12 cellular contexts compared by ENCODE assay signal in genomic region chr14:44914849-44915248, GRCh38. TPM values are rescaled to one million over a fixed set of nuclear protein-coding genes. Genes with fewer than 3 reads are reported as not detected.
DNase-seq lines count a peak whose midpoint lies in the region; ATAC-seq and TF ChIP-seq lines count a peak whose summit lies in the region.
"Had no signal": no experiment of that assay in that cellular context is flagged by ENCODE, and none has a peak within 500 bp of the region (broad histone marks: within the 10 kb centered on the region; RNA-seq: fewer than 3 reads in every experiment).

No MANE protein-coding gene starts in this region.

- no peaks in the 10 kb centered on the region for H3K79me2 ChIP-seq in neural progenitor cell (ENCODE audit: low read depth)

- no peaks in the 10 kb centered on the region for H3K4me1 Mint-ChIP-seq in neural progenitor cell

- H3K9ac ChIP-seq in neural progenitor cell: no peak overlapping the region

- no peaks in the 10 kb centered on the region for H3K27me3 ChIP-seq in neural progenitor cell

- H2AFZ ChIP-seq in neural progenitor cell (replicated peaks): peak overlapping the region; percentile 71

- H3K27me3 Mint-ChIP-seq in neural progenitor cell (ENCODE audit: insufficient read depth, low read depth): peaks cover 4% of the 10 kb centered on the region

- DNase-seq in ELF-1 (ENCODE audit: low read depth, low spot score): peak; percentile 15
- DNase-seq in NCI-H446 treated with DMSO at 0.1 percent for 48 hours (lab: John Stamatoyannopoulos, UW): peak; percentile 22
- DNase-seq in neural progenitor cell (ENCODE audit: low spot score): peak; percentile 32
- DNase-seq in stimulated activated CD4-positive, alpha-beta T cell treated with anti-CD3 and anti-CD28 coated beads, Interleukin-1b, Interleukin-23, amount 100 ng/mL, for 48 hours: no peak
- DNase-seq in DMS153 treated with DMSO at 0.1 percent for 48 hours (lab: John Stamatoyannopoulos, UW; ENCODE audit: unreplicated experiment): no peak
- DNase-seq: activated naive CD4-positive, alpha-beta T cell; esophagus squamous epithelium; NCI-H345; retina; T-helper 9 cell had no signal

- peaks cover 2% of the 10 kb centered on the region for H3K9me3 Mint-ChIP-seq in neural progenitor cell

- no peaks in the 10 kb centered on the region for H3K9me3 ChIP-seq in neural progenitor cell (ENCODE audit: low read depth)
- H3K9me3 ChIP-seq: esophagus squamous epithelium had no signal

- H3K4me1 ChIP-seq in neural progenitor cell: peaks cover 5% of the 10 kb centered on the region

- H3F3A ChIP-seq in neural progenitor cell (ENCODE audit: low read depth): peaks cover 23% of the 10 kb centered on the region

- H3K27ac ChIP-seq in neural progenitor cell: no peak overlapping the region
- H3K27ac ChIP-seq: esophagus squamous epithelium had no signal

- ATAC-seq in esophagus mucosa (peak; percentile 59), HG02981 (IDR thresholded peaks at IDR 0.05; ENCODE audit: unreplicated experiment) (no peak)

- H4K20me1 ChIP-seq in neural progenitor cell (ENCODE audit: low read depth): no peaks in the 10 kb centered on the region

- no peak for TF ChIP-seq CTCF in neural progenitor cell (IDR thresholded peaks at IDR 0.05)

- H3K4me3 Mint-ChIP-seq in neural progenitor cell: no peak overlapping the region

- no peak overlapping the region for H3K4me3 ChIP-seq in neural progenitor cell
- H3K4me3 ChIP-seq: esophagus squamous epithelium had no signal

- H3K4me2 ChIP-seq in neural progenitor cell: no peak overlapping the region

- no peak overlapping the region for H3K27ac Mint-ChIP-seq in neural progenitor cell

- H3K36me3 ChIP-seq in neural progenitor cell: no peaks in the 10 kb centered on the region
- H3K36me3 ChIP-seq: esophagus squamous epithelium had no signal

- no peaks in the 10 kb centered on the region for H3K36me3 Mint-ChIP-seq in neural progenitor cell

RNA-seq across cellular contexts. Expression of gene KLHL28, which starts 46.9 kb away (rescaled TPM):
- total RNA-seq in esophagus mucosa (8.2 TPM), neural progenitor cell (ENCODE audit: low replicate concordance) (14.8 and 21.8 TPM in 2 replicates)

RNA-seq across cellular contexts. Expression of gene TOGARAM1, which starts 47.1 kb away (rescaled TPM):
- 8.8 TPM for total RNA-seq in esophagus mucosa
- 16.2 and 23.1 TPM in 2 replicates for total RNA-seq in neural progenitor cell (ENCODE audit: low replicate concordance)

Comparison
In these comparisons a context has a peak if more than half of its experiments do, and no peak if none do; other contexts are left out.
1. DNase-seq: peak in ELF-1 (single experiment), NCI-H446 treated with DMSO at 0.1 percent for 48 hours (single experiment) and neural progenitor cell (single experiment); none in stimulated activated CD4-positive, alpha-beta T cell treated with anti-CD3 and anti-CD28 coated beads, Interleukin-1b, Interleukin-23, amount 100 ng/mL, for 48 hours (single experiment) and DMS153 treated with DMSO at 0.1 percent for 48 hours (single experiment).